8 cellular contexts compared by ENCODE assay signal in the genomic region with DNA sequence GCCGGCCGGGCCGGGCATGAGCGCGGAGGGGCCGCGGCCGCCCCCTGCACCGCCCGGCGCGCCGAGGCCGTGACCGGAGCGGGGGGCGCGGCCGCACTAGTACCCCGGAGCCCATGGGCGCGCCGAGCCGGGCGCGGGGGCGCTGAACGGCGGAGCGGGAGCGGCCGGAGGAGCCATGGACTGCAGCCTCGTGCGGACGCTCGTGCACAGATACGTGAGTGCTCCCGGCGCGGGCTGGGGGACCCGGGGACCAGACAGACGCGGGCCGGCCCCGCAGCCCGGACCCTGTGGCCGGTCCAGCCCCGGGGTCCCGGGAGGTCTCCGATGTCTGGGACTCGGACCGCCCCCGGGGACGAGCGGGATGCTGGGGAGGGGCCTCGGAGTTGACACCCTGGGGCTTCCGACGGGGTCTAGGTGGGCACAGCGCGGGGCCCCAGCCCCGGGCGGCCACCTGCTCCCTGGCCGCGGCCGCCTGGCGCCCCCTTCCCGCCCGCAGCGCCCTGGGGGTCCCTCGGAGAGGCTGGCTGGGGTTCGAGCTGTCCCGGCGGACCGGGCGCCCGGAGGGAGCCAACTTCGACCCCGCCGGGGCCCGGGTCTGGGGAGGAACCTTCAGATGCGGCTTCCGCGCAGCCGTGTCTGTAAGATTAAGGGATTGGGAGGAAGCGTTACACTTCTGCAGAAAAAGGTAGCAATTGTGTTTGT. TPM values are rescaled to one million over a fixed set of nuclear protein-coding genes. Genes with fewer than 3 reads are reported as not detected.
DNase-seq lines count a peak whose midpoint lies in the region; ATAC-seq, FAIRE-seq and TF ChIP-seq lines count a peak whose summit lies in the region.

No MANE protein-coding gene starts in this region.

- no peak for TF ChIP-seq EP300 in suprapubic skin (IDR thresholded peaks at IDR 0.05)

- H2AK5ac ChIP-seq in mesenchymal stem cell (ENCODE audit: low read length, severe bottlenecking) = no peak overlapping the region

- peak overlapping the region; percentile 69 for H3K4me2 ChIP-seq in mesenchymal stem cell (ENCODE audit: low read length, poor library complexity, severe bottlenecking)

- H4K91ac ChIP-seq in mesenchymal stem cell (ENCODE audit: low read length) = no peak overlapping the region

- no peak for TF ChIP-seq CTCF in D721Med (IDR thresholded peaks at IDR 0.05; ENCODE audit: insufficient read depth, missing control alignments)
- TF ChIP-seq CTCF in dorsolateral prefrontal cortex (IDR thresholded peaks at IDR 0.05 in 54 of 56, conservative IDR thresholded peaks at IDR 0.05 in 2 of 56; ENCODE audit: low read depth in 1 of 56, partially characterized antibody in 56 of 56) = no peak
- TF ChIP-seq CTCF in suprapubic skin (IDR thresholded peaks at IDR 0.05) = no peak

- WGBS in mesenchymal stem cell = under 1% methylated on average over 61 of the region's 85 CpGs
- WGBS in suprapubic skin = 0% methylated on average over 3 of the region's 85 CpGs

- TF ChIP-seq POLR2A in suprapubic skin (IDR thresholded peaks at IDR 0.05) = no peak

- H3K9me3 ChIP-seq in mesenchymal stem cell (ENCODE audit: control insufficient read depth, low read length) = no peaks in the 10 kb centered on the region
- H3K9me3 ChIP-seq in suprapubic skin = no peaks in the 10 kb centered on the region

- peak overlapping the region; percentile 8 for H2AFZ ChIP-seq in mesenchymal stem cell (ENCODE audit: low read depth, low read length)

- H3K4ac ChIP-seq in mesenchymal stem cell (ENCODE audit: low read depth in 1 of 2, low read length in 2 of 2) = peak overlapping the region; percentile 21 to 86

- H3K4me3 ChIP-seq in dorsolateral prefrontal cortex = peak overlapping the region; percentile 65 to 99 (median 89)
- H3K4me3 ChIP-seq in mesenchymal stem cell (ENCODE audit: insufficient read depth in 1 of 2, low read depth in 1 of 2, low read length in 2 of 2) = peak overlapping the region; percentile 81 to 87
- H3K4me3 ChIP-seq in suprapubic skin = peak overlapping the region; percentile 99

- H2BK12ac ChIP-seq in mesenchymal stem cell (ENCODE audit: low read length in 2 of 2) = no peak overlapping the region

- H2BK5ac ChIP-seq in mesenchymal stem cell (ENCODE audit: low read depth, low read length, poor library complexity, severe bottlenecking) = no peak overlapping the region

- H3K27me3 ChIP-seq in dorsolateral prefrontal cortex = no peaks in the 10 kb centered on the region
- H3K27me3 ChIP-seq in mesenchymal stem cell (ENCODE audit: control insufficient read depth in 1 of 2, insufficient read depth in 1 of 2, low read length in 2 of 2) = no peaks in the 10 kb centered on the region
- no peaks in the 10 kb centered on the region for H3K27me3 ChIP-seq in suprapubic skin

- intact Hi-C loops in dorsolateral prefrontal cortex (cut with DNase I) = loop anchor here (1.0 to 10.0 kb wide), 4 partner anchors 22 to 114 kb away; no protein-coding TSS in a partner anchor

- DNase-seq in D721Med (ENCODE audit: insufficient read length, low spot score) (peak; percentile 57), T-helper 9 cell (peak; percentile 4), dorsolateral prefrontal cortex (peak in 2 of 10 donors; percentile 14 to 35), mesenchymal stem cell (peak; percentile 64), suprapubic skin (ENCODE audit: low spot score in 2 of 2) (peak in 1 of 2 donors; percentile 74)

- H3K79me1 ChIP-seq in mesenchymal stem cell (replicated peaks; ENCODE audit: low read length, poor library complexity, severe bottlenecking) = peaks cover 17% of the 10 kb centered on the region

- H2BK15ac ChIP-seq in mesenchymal stem cell (ENCODE audit: low read depth, poor library complexity, severe bottlenecking) = peak overlapping the region; percentile 20

- peak overlapping the region; percentile 88 for H3K9ac ChIP-seq in mesenchymal stem cell (ENCODE audit: low read length)

- no peak for FAIRE-seq in D721Med (lab: Jason Lieb, UNC)

- peak overlapping the region; percentile 95 for H2BK120ac ChIP-seq in mesenchymal stem cell (ENCODE audit: low read depth, low read length)

- peak overlapping the region; percentile 31 for H4K8ac ChIP-seq in mesenchymal stem cell (ENCODE audit: low read length)

- peak overlapping the region; percentile 13 to 84 for H3K18ac ChIP-seq in mesenchymal stem cell (ENCODE audit: low read depth in 1 of 2, low read length in 2 of 2)

- ATAC-seq in GM19438 (IDR thresholded peaks at IDR 0.05; ENCODE audit: low read depth, unreplicated experiment) (peak; percentile 27), HG03439 (IDR thresholded peaks at IDR 0.05; ENCODE audit: unreplicated experiment) (peak; percentile 23), GM18519 (IDR thresholded peaks at IDR 0.05; ENCODE audit: low FRiP score, unreplicated experiment) (no peak)

- H3K36me3 ChIP-seq in mesenchymal stem cell (ENCODE audit: control insufficient read depth in 1 of 2, insufficient read depth in 2 of 2, low read depth in 1 of 2, low read length in 2 of 2) = peaks cover 0 to 3% of the 10 kb centered on the region in 2 experiments
- no peaks in the 10 kb centered on the region for H3K36me3 ChIP-seq in suprapubic skin

- no peak overlapping the region for H3K23ac ChIP-seq in mesenchymal stem cell (ENCODE audit: low read length in 2 of 2)

- H3K27ac ChIP-seq in dorsolateral prefrontal cortex (peak overlapping the region; percentile 57 to 97 (median 93)), mesenchymal stem cell (ENCODE audit: low read length, poor library complexity, severe bottlenecking) (no peak overlapping the region), suprapubic skin (peak overlapping the region; percentile 95)

- H3K14ac ChIP-seq in mesenchymal stem cell (ENCODE audit: low read length in 2 of 2) = no peak overlapping the region

- H3K4me1 ChIP-seq in mesenchymal stem cell (ENCODE audit: control insufficient read depth, insufficient read depth, low read depth, low read length) (peaks cover 18% of the 10 kb centered on the region), suprapubic skin (peaks cover 43% of the 10 kb centered on the region)

RNA-seq across cellular contexts. Expression of gene ATP11A, which starts 0.6 kb away (rescaled TPM):
- total RNA-seq in dorsolateral prefrontal cortex = 100 to 1,000 TPM in 25 of 120 experiments, 10 to 100 TPM in 95; 43.2 to 193 (median 80.8) TPM
- 8.0 TPM for polyA plus RNA-seq in mesenchymal stem cell (2013, experiment 1 of 2)
- 8.2 TPM for polyA plus RNA-seq in mesenchymal stem cell (2013, experiment 2 of 2)
- 10 to 100 TPM; 22.8 to 51.0 (median 39.8) TPM for total RNA-seq in suprapubic skin
